Comparison of ENCODE assay signal across 26 cellular contexts in genomic region chr4:184768296-184768695, GRCh38.
"Had no signal": no experiment of that assay in that cellular context is flagged by ENCODE, and none has a peak within 500 bp of the region (broad histone marks: within the 10 kb centered on the region; RNA-seq: fewer than 3 reads in every experiment).

No MANE protein-coding gene starts in this region.

- H3K4me1 ChIP-seq: esophagus squamous epithelium, lower lobe of right lung, sigmoid colon, stomach, testis, tibial artery had no signal

- H3K36me3 ChIP-seq: ovary had no signal

- H3K27ac ChIP-seq: esophagus squamous epithelium, lower lobe of right lung, ovary, psoas muscle, sigmoid colon, stomach, testis, tibial artery had no signal

- FAIRE-seq: endometrium, kidney had no signal

- H3K4me3 ChIP-seq: esophagus squamous epithelium, lower lobe of right lung, ovary, psoas muscle, sigmoid colon, stomach, testis, tibial artery had no signal

- ATAC-seq: effector memory CD8-positive, alpha-beta T cell; left lobe of liver; lower lobe of right lung; natural killer cell; psoas muscle; right cardiac atrium; stimulated activated effector memory CD8-positive, alpha-beta T cell treated with anti-CD3 and anti-CD28 coated beads, Interleukin-12 subunit alpha, Interleukin-12 subunit beta, amount 100 ng/mL, for 72 hours had no signal

- DNase-seq: cerebellar nuclear complex; cortex of kidney; effector memory CD8-positive, alpha-beta T cell; erythroblast; esophagus squamous epithelium; foreskin melanocyte; head of caudate nucleus; kidney; lower lobe of right lung; natural killer cell; occipital lobe; ovary; posterior cingulate gyrus; psoas muscle; right cardiac atrium; sigmoid colon; stimulated activated CD4-positive, alpha-beta T cell treated with anti-CD3 and anti-CD28 coated beads, Interleukin-2, amount 100 ng/mL, for 24 hours; stimulated activated CD4-positive, alpha-beta T cell treated with anti-CD3 and anti-CD28 coated beads, Interleukin-4, amount 100 ng/mL, for 24 hours; stimulated activated naive CD4-positive, alpha-beta T cell treated with Interleukin-2 at 50 U/mL for 16 hours; stomach; substantia nigra; testis; tibial artery had no signal

- H3K9me3 ChIP-seq: esophagus squamous epithelium, lower lobe of right lung, ovary, psoas muscle, sigmoid colon, stomach, testis, tibial artery had no signal

- H3K27me3 ChIP-seq: esophagus squamous epithelium, ovary, sigmoid colon, stomach, testis, tibial artery had no signal
